In genomic region chr2:152450176-152450575, GRCh38 we compare ENCODE assay signal across 19 cellular contexts.
"Had no signal": no experiment of that assay in that cellular context is flagged by ENCODE, and none has a peak within 500 bp of the region (broad histone marks: within the 10 kb centered on the region; RNA-seq: fewer than 3 reads in every experiment).

No MANE protein-coding gene starts in this region.

- H3K4me1 ChIP-seq: prostate gland, right lobe of liver had no signal

- H3K27me3 ChIP-seq: heart left ventricle, right lobe of liver, upper lobe of right lung, vagina had no signal

- H3K27ac ChIP-seq: heart left ventricle, left ventricle myocardium inferior, lower lobe of right lung, parathyroid adenoma, prostate gland, right lobe of liver, upper lobe of right lung, vagina had no signal

- H3K4me3 ChIP-seq: heart left ventricle, left ventricle myocardium inferior, lower lobe of right lung, prostate gland, right lobe of liver, upper lobe of right lung, vagina had no signal

- H3K9ac ChIP-seq: parathyroid adenoma had no signal

- DNase-seq: cortex of kidney; effector memory CD4-positive, alpha-beta T cell; heart left ventricle; hippocampal formation; left ventricle myocardium inferior; lower lobe of right lung; natural killer cell; retina; right lobe of liver; stimulated activated CD4-positive, alpha-beta T cell treated with anti-CD3 and anti-CD28 coated beads, Interleukin-1b, Interleukin-23, amount 100 ng/mL, for 48 hours; stimulated activated CD4-positive, alpha-beta T cell treated with anti-CD3 and anti-CD28 coated beads, Interleukin-4, amount 100 ng/mL, for 24 hours; upper lobe of right lung had no signal

- H2AFZ ChIP-seq: parathyroid adenoma had no signal

- H3K9me3 ChIP-seq: heart left ventricle, left ventricle myocardium inferior, lower lobe of right lung, prostate gland, right lobe of liver, upper lobe of right lung, vagina had no signal

- FAIRE-seq: endometrium, frontal cortex had no signal

- ATAC-seq: esophagus mucosa; heart left ventricle; lower lobe of right lung; natural killer cell; right lobe of liver; stimulated activated memory B cell treated with anti-CD40 and anti-IgM and Interleukin-4, amounts not matched to agents 10 μg/mL and 1 μg/mL and 100 μg/mL, for 72 hours; upper lobe of right lung had no signal

- H3K36me3 ChIP-seq: heart left ventricle, left ventricle myocardium inferior, lower lobe of right lung, prostate gland, right lobe of liver, upper lobe of right lung, vagina had no signal
